In the genomic region with DNA sequence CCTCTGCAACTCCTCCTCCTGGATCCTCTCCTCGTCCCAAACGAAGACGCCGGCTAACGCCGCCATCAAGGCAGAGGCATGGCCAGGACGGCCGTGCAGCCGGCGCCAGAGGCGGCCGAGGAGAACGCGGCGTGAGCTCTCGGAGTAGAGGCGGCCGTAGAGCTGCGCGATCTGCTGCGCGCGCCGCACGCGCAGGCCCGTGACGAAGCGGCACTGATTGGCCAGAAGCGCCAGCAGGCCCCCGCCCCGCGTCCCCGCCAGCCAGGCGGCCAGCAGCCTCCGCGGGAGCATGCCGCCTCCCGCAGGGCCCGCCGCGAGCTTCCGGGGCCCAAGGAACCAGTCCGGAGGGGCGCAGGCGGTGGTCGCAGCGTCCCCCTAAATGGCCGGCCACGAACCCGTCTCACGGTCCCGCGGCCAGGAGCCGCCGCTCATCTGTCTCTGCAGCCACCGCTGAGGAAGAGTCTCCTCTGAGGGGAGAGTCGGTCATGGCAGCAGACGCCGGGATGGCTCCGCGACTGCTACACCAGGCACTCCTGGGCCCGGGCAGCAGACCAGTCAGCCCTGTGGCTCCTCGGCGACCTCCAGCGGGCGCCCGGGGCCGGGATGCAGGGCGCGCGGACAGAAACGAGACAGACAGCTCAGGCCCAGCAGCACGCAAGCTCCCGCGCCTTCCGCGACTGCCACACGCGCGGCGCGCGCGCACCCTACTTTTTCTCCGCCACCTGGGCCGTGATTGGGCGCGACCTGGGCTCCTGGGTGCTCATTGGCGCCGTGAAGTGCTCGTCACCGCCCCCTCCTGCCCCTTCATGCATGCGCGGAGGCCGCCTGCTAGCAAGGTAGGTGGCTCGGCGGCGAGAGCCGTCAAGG, we compare ENCODE assay signal across 1 cellular context.
A peak's percentile ranks its signal among the peaks of the same experiment; 100 is the strongest.
TF ChIP-seq lines count a peak whose summit lies in the region.

A gene with protein sequence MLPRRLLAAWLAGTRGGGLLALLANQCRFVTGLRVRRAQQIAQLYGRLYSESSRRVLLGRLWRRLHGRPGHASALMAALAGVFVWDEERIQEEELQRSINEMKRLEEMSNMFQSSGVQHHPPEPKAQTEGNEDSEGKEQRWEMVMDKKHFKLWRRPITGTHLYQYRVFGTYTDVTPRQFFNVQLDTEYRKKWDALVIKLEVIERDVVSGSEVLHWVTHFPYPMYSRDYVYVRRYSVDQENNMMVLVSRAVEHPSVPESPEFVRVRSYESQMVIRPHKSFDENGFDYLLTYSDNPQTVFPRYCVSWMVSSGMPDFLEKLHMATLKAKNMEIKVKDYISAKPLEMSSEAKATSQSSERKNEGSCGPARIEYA (minus strand): TSS at position 684 of the 867 bp plus-strand sequence. CDS start 393 bp downstream, at position 291.

TF ChIP-seq in HEK293, 187 proteins besides CTCF, POLR2A, EP300 and RAD21 (continued from another document):
- TF ChIP-seq, protein P1, sequence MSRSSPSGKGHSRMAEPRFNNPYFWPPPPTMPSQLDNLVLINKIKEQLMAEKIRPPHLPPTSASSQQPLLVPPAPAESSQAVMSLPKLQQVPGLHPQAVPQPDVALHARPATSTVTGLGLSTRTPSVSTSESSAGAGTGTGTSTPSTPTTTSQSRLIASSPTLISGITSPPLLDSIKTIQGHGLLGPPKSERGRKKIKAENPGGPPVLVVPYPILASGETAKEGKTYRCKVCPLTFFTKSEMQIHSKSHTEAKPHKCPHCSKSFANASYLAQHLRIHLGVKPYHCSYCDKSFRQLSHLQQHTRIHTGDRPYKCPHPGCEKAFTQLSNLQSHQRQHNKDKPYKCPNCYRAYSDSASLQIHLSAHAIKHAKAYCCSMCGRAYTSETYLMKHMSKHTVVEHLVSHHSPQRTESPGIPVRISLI (tag by site-specific recombination; IDR thresholded peaks at IDR 0.05): peak; percentile 94
- TF ChIP-seq ZNF560 (tag by site-specific recombination; IDR thresholded peaks at IDR 0.05; ENCODE audit: borderline replicate concordance): no peak
- peak; percentile 42 for TF ChIP-seq ZNF660 (tag by site-specific recombination; IDR thresholded peaks at IDR 0.05)
- TF ChIP-seq, protein P2, sequence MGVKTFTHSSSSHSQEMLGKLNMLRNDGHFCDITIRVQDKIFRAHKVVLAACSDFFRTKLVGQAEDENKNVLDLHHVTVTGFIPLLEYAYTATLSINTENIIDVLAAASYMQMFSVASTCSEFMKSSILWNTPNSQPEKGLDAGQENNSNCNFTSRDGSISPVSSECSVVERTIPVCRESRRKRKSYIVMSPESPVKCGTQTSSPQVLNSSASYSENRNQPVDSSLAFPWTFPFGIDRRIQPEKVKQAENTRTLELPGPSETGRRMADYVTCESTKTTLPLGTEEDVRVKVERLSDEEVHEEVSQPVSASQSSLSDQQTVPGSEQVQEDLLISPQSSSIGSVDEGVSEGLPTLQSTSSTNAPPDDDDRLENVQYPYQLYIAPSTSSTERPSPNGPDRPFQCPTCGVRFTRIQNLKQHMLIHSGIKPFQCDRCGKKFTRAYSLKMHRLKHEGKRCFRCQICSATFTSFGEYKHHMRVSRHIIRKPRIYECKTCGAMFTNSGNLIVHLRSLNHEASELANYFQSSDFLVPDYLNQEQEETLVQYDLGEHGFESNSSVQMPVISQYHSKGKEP (tag by site-specific recombination; IDR thresholded peaks at IDR 0.05): no peak
- TF ChIP-seq SALL2 (tag by site-specific recombination; IDR thresholded peaks at IDR 0.05; ENCODE audit: borderline replicate concordance): no peak
- TF ChIP-seq, protein P3, sequence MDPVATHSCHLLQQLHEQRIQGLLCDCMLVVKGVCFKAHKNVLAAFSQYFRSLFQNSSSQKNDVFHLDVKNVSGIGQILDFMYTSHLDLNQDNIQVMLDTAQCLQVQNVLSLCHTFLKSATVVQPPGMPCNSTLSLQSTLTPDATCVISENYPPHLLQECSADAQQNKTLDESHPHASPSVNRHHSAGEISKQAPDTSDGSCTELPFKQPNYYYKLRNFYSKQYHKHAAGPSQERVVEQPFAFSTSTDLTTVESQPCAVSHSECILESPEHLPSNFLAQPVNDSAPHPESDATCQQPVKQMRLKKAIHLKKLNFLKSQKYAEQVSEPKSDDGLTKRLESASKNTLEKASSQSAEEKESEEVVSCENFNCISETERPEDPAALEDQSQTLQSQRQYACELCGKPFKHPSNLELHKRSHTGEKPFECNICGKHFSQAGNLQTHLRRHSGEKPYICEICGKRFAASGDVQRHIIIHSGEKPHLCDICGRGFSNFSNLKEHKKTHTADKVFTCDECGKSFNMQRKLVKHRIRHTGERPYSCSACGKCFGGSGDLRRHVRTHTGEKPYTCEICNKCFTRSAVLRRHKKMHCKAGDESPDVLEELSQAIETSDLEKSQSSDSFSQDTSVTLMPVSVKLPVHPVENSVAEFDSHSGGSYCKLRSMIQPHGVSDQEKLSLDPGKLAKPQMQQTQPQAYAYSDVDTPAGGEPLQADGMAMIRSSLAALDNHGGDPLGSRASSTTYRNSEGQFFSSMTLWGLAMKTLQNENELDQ (tag by site-specific recombination; IDR thresholded peaks at IDR 0.05; ENCODE audit: low read depth): no peak
- TF ChIP-seq ZNF544 (tag by site-specific recombination; IDR thresholded peaks at IDR 0.05): no peak
- TF ChIP-seq IKZF3 (tag by site-specific recombination; IDR thresholded peaks at IDR 0.05): no peak
- no peak for TF ChIP-seq ZBTB7A (tag by site-specific recombination; IDR thresholded peaks at IDR 0.05; ENCODE audit: low read depth)
- no peak for TF ChIP-seq ZNF670 (tag by site-specific recombination; IDR thresholded peaks at IDR 0.05; ENCODE audit: low read depth)
- no peak for TF ChIP-seq RBAK (tag by site-specific recombination; IDR thresholded peaks at IDR 0.05)
- TF ChIP-seq SP3 (tag by site-specific recombination; IDR thresholded peaks at IDR 0.05): peak; percentile 79
- TF ChIP-seq, protein P4, sequence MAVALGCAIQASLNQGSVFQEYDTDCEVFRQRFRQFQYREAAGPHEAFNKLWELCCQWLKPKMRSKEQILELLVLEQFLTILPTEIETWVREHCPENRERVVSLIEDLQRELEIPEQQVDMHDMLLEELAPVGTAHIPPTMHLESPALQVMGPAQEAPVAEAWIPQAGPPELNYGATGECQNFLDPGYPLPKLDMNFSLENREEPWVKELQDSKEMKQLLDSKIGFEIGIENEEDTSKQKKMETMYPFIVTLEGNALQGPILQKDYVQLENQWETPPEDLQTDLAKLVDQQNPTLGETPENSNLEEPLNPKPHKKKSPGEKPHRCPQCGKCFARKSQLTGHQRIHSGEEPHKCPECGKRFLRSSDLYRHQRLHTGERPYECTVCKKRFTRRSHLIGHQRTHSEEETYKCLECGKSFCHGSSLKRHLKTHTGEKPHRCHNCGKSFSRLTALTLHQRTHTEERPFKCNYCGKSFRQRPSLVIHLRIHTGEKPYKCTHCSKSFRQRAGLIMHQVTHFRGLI (tag by site-specific recombination; IDR thresholded peaks at IDR 0.05): no peak
- no peak; the same call in 1 of the 2 replicates for TF ChIP-seq KLF10 (tag by site-specific recombination; IDR thresholded peaks at IDR 0.05)
- TF ChIP-seq, protein P5, sequence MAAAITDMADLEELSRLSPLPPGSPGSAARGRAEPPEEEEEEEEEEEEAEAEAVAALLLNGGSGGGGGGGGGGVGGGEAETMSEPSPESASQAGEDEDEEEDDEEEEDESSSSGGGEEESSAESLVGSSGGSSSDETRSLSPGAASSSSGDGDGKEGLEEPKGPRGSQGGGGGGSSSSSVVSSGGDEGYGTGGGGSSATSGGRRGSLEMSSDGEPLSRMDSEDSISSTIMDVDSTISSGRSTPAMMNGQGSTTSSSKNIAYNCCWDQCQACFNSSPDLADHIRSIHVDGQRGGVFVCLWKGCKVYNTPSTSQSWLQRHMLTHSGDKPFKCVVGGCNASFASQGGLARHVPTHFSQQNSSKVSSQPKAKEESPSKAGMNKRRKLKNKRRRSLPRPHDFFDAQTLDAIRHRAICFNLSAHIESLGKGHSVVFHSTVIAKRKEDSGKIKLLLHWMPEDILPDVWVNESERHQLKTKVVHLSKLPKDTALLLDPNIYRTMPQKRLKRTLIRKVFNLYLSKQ (tag by site-specific recombination; IDR thresholded peaks at IDR 0.05; ENCODE audit: borderline replicate concordance): no peak
- TF ChIP-seq, protein P6, sequence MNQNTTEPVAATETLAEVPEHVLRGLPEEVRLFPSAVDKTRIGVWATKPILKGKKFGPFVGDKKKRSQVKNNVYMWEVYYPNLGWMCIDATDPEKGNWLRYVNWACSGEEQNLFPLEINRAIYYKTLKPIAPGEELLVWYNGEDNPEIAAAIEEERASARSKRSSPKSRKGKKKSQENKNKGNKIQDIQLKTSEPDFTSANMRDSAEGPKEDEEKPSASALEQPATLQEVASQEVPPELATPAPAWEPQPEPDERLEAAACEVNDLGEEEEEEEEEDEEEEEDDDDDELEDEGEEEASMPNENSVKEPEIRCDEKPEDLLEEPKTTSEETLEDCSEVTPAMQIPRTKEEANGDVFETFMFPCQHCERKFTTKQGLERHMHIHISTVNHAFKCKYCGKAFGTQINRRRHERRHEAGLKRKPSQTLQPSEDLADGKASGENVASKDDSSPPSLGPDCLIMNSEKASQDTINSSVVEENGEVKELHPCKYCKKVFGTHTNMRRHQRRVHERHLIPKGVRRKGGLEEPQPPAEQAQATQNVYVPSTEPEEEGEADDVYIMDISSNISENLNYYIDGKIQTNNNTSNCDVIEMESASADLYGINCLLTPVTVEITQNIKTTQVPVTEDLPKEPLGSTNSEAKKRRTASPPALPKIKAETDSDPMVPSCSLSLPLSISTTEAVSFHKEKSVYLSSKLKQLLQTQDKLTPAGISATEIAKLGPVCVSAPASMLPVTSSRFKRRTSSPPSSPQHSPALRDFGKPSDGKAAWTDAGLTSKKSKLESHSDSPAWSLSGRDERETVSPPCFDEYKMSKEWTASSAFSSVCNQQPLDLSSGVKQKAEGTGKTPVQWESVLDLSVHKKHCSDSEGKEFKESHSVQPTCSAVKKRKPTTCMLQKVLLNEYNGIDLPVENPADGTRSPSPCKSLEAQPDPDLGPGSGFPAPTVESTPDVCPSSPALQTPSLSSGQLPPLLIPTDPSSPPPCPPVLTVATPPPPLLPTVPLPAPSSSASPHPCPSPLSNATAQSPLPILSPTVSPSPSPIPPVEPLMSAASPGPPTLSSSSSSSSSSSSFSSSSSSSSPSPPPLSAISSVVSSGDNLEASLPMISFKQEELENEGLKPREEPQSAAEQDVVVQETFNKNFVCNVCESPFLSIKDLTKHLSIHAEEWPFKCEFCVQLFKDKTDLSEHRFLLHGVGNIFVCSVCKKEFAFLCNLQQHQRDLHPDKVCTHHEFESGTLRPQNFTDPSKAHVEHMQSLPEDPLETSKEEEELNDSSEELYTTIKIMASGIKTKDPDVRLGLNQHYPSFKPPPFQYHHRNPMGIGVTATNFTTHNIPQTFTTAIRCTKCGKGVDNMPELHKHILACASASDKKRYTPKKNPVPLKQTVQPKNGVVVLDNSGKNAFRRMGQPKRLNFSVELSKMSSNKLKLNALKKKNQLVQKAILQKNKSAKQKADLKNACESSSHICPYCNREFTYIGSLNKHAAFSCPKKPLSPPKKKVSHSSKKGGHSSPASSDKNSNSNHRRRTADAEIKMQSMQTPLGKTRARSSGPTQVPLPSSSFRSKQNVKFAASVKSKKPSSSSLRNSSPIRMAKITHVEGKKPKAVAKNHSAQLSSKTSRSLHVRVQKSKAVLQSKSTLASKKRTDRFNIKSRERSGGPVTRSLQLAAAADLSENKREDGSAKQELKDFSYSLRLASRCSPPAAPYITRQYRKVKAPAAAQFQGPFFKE (tag by site-specific recombination; IDR thresholded peaks at IDR 0.05; ENCODE audit: borderline replicate concordance): no peak
